Comparison of ENCODE assay signal across 1 cellular context in genomic region chr14:35158951-35159653, GRCh38.
TF ChIP-seq lines count a peak whose summit lies in the region.

No MANE protein-coding gene starts in this region.

TF ChIP-seq in HepG2, 621 proteins besides CTCF, POLR2A, EP300 and RAD21 (continued from another document and continues in another):
- TF ChIP-seq ZNF646 (CRISPR knock-in tag; IDR thresholded peaks at IDR 0.05) (no peak), ZKSCAN8 (CRISPR knock-in tag; IDR thresholded peaks at IDR 0.05; ENCODE audit: borderline replicate concordance) (no peak), ZNF530 (CRISPR knock-in tag; IDR thresholded peaks at IDR 0.05; ENCODE audit: low read depth) (no peak), ZNF33B (CRISPR knock-in tag; IDR thresholded peaks at IDR 0.05) (no peak), AGO1 (IDR thresholded peaks at IDR 0.05; ENCODE audit: low read depth, low read length, poor library complexity, severe bottlenecking) (no peak), CHD4 (IDR thresholded peaks at IDR 0.05; ENCODE audit: borderline replicate concordance, low read length) (no peak), ZBTB4 (CRISPR knock-in tag; IDR thresholded peaks at IDR 0.05; ENCODE audit: borderline replicate concordance) (no peak), TEAD3 (CRISPR knock-in tag; optimal IDR thresholded peaks at IDR 0.05; ENCODE audit: borderline replicate concordance) (peak; percentile 67), SUZ12 (IDR thresholded peaks at IDR 0.05; ENCODE audit: low read depth, low read length) (no peak), ZNF253 (CRISPR knock-in tag; IDR thresholded peaks at IDR 0.05; ENCODE audit: borderline replicate concordance) (no peak), HMGA1 (CRISPR knock-in tag; conservative IDR thresholded peaks at IDR 0.05) (no peak), NRL (CRISPR knock-in tag; IDR thresholded peaks at IDR 0.05; ENCODE audit: borderline replicate concordance) (no peak), PTBP1 (IDR thresholded peaks at IDR 0.05; ENCODE audit: low read depth, low read length, poor library complexity, severe bottlenecking) (no peak), UBTF (CRISPR knock-in tag; IDR thresholded peaks at IDR 0.05) (no peak), RAD51 (IDR thresholded peaks at IDR 0.05; ENCODE audit: borderline replicate concordance) (no peak), ZNF431 (CRISPR knock-in tag; IDR thresholded peaks at IDR 0.05; ENCODE audit: borderline replicate concordance, low read depth) (no peak), ZNF260 (CRISPR knock-in tag; IDR thresholded peaks at IDR 0.05; ENCODE audit: borderline replicate concordance, low read depth) (no peak), SOX13 (IDR thresholded peaks at IDR 0.05) (peak; percentile 52; the same call in 1 of the 2 replicates), SOX13 (CRISPR knock-in tag; conservative IDR thresholded peaks at IDR 0.05 in 1 of 2, IDR thresholded peaks at IDR 0.05 in 1 of 2) (peak in 1 of 2 experiments; percentile 95; a peak in 3 of 4 replicates), ASH2L (IDR thresholded peaks at IDR 0.05; ENCODE audit: insufficient read length, low read depth, low read length) (no peak), RFXANK (CRISPR knock-in tag; IDR thresholded peaks at IDR 0.05) (no peak), ZNF20 (CRISPR knock-in tag; IDR thresholded peaks at IDR 0.05) (no peak), ZSCAN9 (CRISPR knock-in tag; IDR thresholded peaks at IDR 0.05; ENCODE audit: borderline replicate concordance) (no peak), ATF1 (CRISPR knock-in tag; IDR thresholded peaks at IDR 0.05) (no peak; the same call in 1 of the 2 replicates), ATF6 (CRISPR knock-in tag; conservative IDR thresholded peaks at IDR 0.05) (no peak), NONO (IDR thresholded peaks at IDR 0.05) (no peak), NONO (CRISPR knock-in tag; conservative IDR thresholded peaks at IDR 0.05) (no peak), NR1H2 (CRISPR knock-in tag; IDR thresholded peaks at IDR 0.05; ENCODE audit: borderline replicate concordance, low read depth) (no peak), ZNF513 (CRISPR knock-in tag; conservative IDR thresholded peaks at IDR 0.05) (no peak), THYN1 (CRISPR knock-in tag; IDR thresholded peaks at IDR 0.05; ENCODE audit: borderline replicate concordance, low read depth) (no peak)
- TF ChIP-seq, protein P1, sequence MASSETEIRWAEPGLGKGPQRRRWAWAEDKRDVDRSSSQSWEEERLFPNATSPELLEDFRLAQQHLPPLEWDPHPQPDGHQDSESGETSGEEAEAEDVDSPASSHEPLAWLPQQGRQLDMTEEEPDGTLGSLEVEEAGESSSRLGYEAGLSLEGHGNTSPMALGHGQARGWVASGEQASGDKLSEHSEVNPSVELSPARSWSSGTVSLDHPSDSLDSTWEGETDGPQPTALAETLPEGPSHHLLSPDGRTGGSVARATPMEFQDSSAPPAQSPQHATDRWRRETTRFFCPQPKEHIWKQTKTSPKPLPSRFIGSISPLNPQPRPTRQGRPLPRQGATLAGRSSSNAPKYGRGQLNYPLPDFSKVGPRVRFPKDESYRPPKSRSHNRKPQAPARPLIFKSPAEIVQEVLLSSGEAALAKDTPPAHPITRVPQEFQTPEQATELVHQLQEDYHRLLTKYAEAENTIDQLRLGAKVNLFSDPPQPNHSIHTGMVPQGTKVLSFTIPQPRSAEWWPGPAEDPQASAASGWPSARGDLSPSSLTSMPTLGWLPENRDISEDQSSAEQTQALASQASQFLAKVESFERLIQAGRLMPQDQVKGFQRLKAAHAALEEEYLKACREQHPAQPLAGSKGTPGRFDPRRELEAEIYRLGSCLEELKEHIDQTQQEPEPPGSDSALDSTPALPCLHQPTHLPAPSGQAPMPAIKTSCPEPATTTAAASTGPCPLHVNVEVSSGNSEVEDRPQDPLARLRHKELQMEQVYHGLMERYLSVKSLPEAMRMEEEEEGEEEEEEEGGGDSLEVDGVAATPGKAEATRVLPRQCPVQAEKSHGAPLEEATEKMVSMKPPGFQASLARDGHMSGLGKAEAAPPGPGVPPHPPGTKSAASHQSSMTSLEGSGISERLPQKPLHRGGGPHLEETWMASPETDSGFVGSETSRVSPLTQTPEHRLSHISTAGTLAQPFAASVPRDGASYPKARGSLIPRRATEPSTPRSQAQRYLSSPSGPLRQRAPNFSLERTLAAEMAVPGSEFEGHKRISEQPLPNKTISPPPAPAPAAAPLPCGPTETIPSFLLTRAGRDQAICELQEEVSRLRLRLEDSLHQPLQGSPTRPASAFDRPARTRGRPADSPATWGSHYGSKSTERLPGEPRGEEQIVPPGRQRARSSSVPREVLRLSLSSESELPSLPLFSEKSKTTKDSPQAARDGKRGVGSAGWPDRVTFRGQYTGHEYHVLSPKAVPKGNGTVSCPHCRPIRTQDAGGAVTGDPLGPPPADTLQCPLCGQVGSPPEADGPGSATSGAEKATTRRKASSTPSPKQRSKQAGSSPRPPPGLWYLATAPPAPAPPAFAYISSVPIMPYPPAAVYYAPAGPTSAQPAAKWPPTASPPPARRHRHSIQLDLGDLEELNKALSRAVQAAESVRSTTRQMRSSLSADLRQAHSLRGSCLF (CRISPR knock-in tag; IDR thresholded peaks at IDR 0.05; ENCODE audit: borderline replicate concordance), result peak; percentile 48; the same call in 1 of the 2 replicates
- TF ChIP-seq, protein P2, sequence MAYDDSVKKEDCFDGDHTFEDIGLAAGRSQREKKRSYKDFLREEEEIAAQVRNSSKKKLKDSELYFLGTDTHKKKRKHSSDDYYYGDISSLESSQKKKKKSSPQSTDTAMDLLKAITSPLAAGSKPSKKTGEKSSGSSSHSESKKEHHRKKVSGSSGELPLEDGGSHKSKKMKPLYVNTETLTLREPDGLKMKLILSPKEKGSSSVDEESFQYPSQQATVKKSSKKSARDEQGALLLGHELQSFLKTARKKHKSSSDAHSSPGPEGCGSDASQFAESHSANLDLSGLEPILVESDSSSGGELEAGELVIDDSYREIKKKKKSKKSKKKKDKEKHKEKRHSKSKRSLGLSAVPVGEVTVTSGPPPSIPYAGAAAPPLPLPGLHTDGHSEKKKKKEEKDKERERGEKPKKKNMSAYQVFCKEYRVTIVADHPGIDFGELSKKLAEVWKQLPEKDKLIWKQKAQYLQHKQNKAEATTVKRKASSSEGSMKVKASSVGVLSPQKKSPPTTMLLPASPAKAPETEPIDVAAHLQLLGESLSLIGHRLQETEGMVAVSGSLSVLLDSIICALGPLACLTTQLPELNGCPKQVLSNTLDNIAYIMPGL (CRISPR knock-in tag; IDR thresholded peaks at IDR 0.05; ENCODE audit: borderline replicate concordance in 1 of 2, low read depth in 1 of 2), result no peak
